1 cellular context compared by ENCODE assay signal in the genomic region with DNA sequence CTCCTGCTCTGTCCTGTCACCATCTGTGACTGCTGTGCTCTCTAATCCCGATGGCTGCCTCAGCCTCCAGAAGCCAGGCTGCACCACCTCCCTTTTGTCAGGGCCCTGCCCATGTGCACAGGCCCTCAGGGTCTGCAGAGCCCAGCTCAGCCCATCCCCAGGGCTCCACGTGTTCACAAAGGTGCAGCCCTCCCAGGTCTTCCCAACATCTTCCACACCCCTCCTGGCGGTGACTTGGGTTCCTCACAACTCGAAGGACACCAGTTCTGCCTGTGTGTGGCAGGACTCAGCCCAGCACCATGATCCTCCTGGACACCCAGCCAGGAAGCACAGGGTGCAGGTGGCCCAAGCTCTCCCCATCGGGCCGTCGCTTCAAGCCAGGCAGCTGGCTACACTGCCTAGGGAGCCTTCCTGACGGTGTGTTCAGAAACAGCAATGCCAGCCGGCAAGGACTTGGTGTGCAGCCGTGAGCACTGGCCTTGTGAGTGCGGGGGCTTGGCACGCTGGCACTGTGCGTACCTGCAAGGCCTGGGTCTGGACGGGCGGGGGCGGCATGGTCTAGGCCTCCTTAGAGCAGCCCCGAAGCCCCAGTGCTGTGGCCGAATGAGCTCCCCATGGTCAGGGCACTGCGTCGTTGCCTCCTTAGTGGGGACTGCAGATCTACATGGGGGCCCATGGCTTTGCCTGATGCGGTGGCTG.
TF ChIP-seq lines count a peak whose summit lies in the region.

No MANE protein-coding gene starts in this region.

TF ChIP-seq in K562, 482 proteins besides CTCF, POLR2A, EP300 and RAD21 (continued from another document):
- TF ChIP-seq, protein P1, sequence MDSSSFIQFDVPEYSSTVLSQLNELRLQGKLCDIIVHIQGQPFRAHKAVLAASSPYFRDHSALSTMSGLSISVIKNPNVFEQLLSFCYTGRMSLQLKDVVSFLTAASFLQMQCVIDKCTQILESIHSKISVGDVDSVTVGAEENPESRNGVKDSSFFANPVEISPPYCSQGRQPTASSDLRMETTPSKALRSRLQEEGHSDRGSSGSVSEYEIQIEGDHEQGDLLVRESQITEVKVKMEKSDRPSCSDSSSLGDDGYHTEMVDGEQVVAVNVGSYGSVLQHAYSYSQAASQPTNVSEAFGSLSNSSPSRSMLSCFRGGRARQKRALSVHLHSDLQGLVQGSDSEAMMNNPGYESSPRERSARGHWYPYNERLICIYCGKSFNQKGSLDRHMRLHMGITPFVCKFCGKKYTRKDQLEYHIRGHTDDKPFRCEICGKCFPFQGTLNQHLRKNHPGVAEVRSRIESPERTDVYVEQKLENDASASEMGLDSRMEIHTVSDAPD (CRISPR knock-in tag; IDR thresholded peaks at IDR 0.05), result no peak
- TF ChIP-seq TCF3 (CRISPR knock-in tag; IDR thresholded peaks at IDR 0.05), result no peak
